ENCODE assay signal across 38 cellular contexts in genomic region chr11:14607713-14608112, GRCh38.
"Had no signal": no experiment of that assay in that cellular context is flagged by ENCODE, and none has a peak within 500 bp of the region (broad histone marks: within the 10 kb centered on the region; RNA-seq: fewer than 3 reads in every experiment).

No MANE protein-coding gene starts in this region.

- FAIRE-seq: bronchial epithelial cell had no signal

- H3K4me3 Mint-ChIP-seq: activated CD4-positive, alpha-beta memory T cell treated with anti-CD3 and anti-CD28 coated beads, Interleukin-2, amount 10 ng/mL, durations not matched to agents 7 days and 5 days; activated CD4-positive, alpha-beta T cell treated with anti-CD3 and anti-CD28 coated beads for 36 hours; activated CD4-positive, alpha-beta T cell treated with anti-CD3 and anti-CD28 coated beads, Interleukin-2, amount 10 ng/mL, durations not matched to agents 7 days and 5 days; activated CD8-positive, alpha-beta memory T cell treated with anti-CD3 and anti-CD28 coated beads, Interleukin-2, amount 10 ng/mL, durations not matched to agents 7 days and 5 days; activated naive CD4-positive, alpha-beta T cell treated with anti-CD3 and anti-CD28 coated beads, Interleukin-2, amount 10 ng/mL, durations not matched to agents 7 days and 5 days; activated naive CD4-positive, alpha-beta T cell treated with anti-CD3 and anti-CD28 coated beads, Interleukin-2, amount 50 U/mL, for 24 hours; activated naive CD8-positive, alpha-beta T cell; activated naive CD8-positive, alpha-beta T cell treated with anti-CD3 and anti-CD28 coated beads, Interleukin-2, amount 10 ng/mL, durations not matched to agents 7 days and 5 days; activated naive CD8-positive, alpha-beta T cell treated with anti-CD3 and anti-CD28 coated beads, Interleukin-2, amount 50 U/mL, for 24 hours; activated T-cell treated with anti-CD3 and anti-CD28 coated beads, Interleukin-2, amount 50 U/mL, for 24 hours; brain; central memory CD8-positive, alpha-beta T cell; T-helper 1 cell treated with Interleukin-12 subunit alpha and Interleukin-12 subunit beta and Interleukin-4 antibody, amounts not matched to agents 30 μg/mL and 1 μg/mL, for 36 hours; T-helper 2 cell treated with Interferon-gamma antibody and Interleukin-4, amounts not matched to agents 5 μg/mL and 100 μg/mL, for 36 hours; WTC11 had no signal

- H3K36me3 ChIP-seq: cardiac muscle cell, WERI-Rb-1 had no signal

- H3K9me3 Mint-ChIP-seq: activated naive CD4-positive, alpha-beta T cell treated with anti-CD3 and anti-CD28 coated beads, Interleukin-2, amount 50 U/mL, for 24 hours; central memory CD8-positive, alpha-beta T cell had no signal

- H3K9me3 ChIP-seq: ascending aorta had no signal

- DNase-seq: activated CD4-positive, alpha-beta memory T cell treated with anti-CD3 and anti-CD28 coated beads, Interleukin-2, amount 10 ng/mL, durations not matched to agents 7 days and 5 days; activated CD4-positive, alpha-beta T cell treated with anti-CD3 and anti-CD28 coated beads for 1 hour; activated CD4-positive, alpha-beta T cell treated with anti-CD3 and anti-CD28 coated beads for 36 hours; activated CD4-positive, alpha-beta T cell treated with anti-CD3 and anti-CD28 coated beads for 48 hours; activated CD4-positive, alpha-beta T cell treated with anti-CD3 and anti-CD28 coated beads, Interleukin-2, amount 10 ng/mL, durations not matched to agents 7 days and 5 days; activated CD4-positive, alpha-beta T cell treated with anti-CD3 and anti-CD28 coated beads, Interleukin-2, amount 50 U/mL, for 48 hours; activated CD4-positive, CD25-positive, alpha-beta regulatory T cell; activated CD8-positive, alpha-beta memory T cell treated with anti-CD3 and anti-CD28 coated beads for 24 hours; activated CD8-positive, alpha-beta memory T cell treated with anti-CD3 and anti-CD28 coated beads, Interleukin-2, amount 10 ng/mL, durations not matched to agents 7 days and 5 days; activated CD8-positive, alpha-beta memory T cell treated with anti-CD3 and anti-CD28 coated beads, Interleukin-2, amount 50 U/mL, for 48 hours; activated effector memory CD4-positive, alpha-beta T cell treated with Interleukin-2 at 50 U/mL for 16 hours; activated gamma-delta T cell; activated naive CD4-positive, alpha-beta T cell treated with anti-CD3 and anti-CD28 coated beads, Interleukin-2, amount 10 ng/mL, durations not matched to agents 7 days and 5 days; activated naive CD4-positive, alpha-beta T cell treated with Interleukin-2 at 50 U/mL for 16 hours; activated naive CD8-positive, alpha-beta T cell treated with anti-CD3 and anti-CD28 coated beads, Interleukin-2, amount 10 ng/mL, durations not matched to agents 7 days and 5 days; activated naive CD8-positive, alpha-beta T cell treated with anti-CD3 and anti-CD28 coated beads, Interleukin-2, amount 50 U/mL, for 24 hours; activated T-cell treated with anti-CD3 and anti-CD28 coated beads, Interleukin-2, amount 50 U/mL, for 24 hours; activated T-cell treated with anti-CD3 and anti-CD28 coated beads, Interleukin-2, amount 50 U/mL, for 48 hours; amygdala; anterior cingulate cortex; caudate nucleus; cerebellar nuclear complex; T-helper 1 cell; T-helper 2 cell; T-helper 9 cell; WERI-Rb-1 had no signal

- ATAC-seq: activated CD4-positive, alpha-beta T cell treated with anti-CD3 and anti-CD28 coated beads for 36 hours; activated CD4-positive, CD25-positive, alpha-beta regulatory T cell treated with anti-CD3 and anti-CD28 coated beads, Interleukin-2, amount 50 U/mL, for 24 hours; activated CD8-positive, alpha-beta memory T cell treated with anti-CD3 and anti-CD28 coated beads, Interleukin-2, amount 10 ng/mL, durations not matched to agents 7 days and 5 days; activated naive CD8-positive, alpha-beta T cell treated with anti-CD3 and anti-CD28 coated beads, Interleukin-2, amount 50 U/mL, for 24 hours; WTC11 had no signal

- H3K4me1 ChIP-seq: ascending aorta had no signal

- H3K27ac ChIP-seq: ascending aorta, cardiac muscle cell, WERI-Rb-1 had no signal

- H3K27me3 ChIP-seq: ascending aorta, cardiac muscle cell had no signal

- H3K27ac Mint-ChIP-seq: activated CD4-positive, alpha-beta memory T cell treated with anti-CD3 and anti-CD28 coated beads, Interleukin-2, amount 10 ng/mL, durations not matched to agents 7 days and 5 days; activated CD4-positive, alpha-beta T cell treated with anti-CD3 and anti-CD28 coated beads for 36 hours; activated CD4-positive, alpha-beta T cell treated with anti-CD3 and anti-CD28 coated beads, Interleukin-2, amount 10 ng/mL, durations not matched to agents 7 days and 5 days; activated CD8-positive, alpha-beta memory T cell treated with anti-CD3 and anti-CD28 coated beads, Interleukin-2, amount 10 ng/mL, durations not matched to agents 7 days and 5 days; activated naive CD4-positive, alpha-beta T cell treated with anti-CD3 and anti-CD28 coated beads, Interleukin-2, amount 10 ng/mL, durations not matched to agents 7 days and 5 days; activated naive CD4-positive, alpha-beta T cell treated with anti-CD3 and anti-CD28 coated beads, Interleukin-2, amount 50 U/mL, for 24 hours; activated naive CD8-positive, alpha-beta T cell; activated naive CD8-positive, alpha-beta T cell treated with anti-CD3 and anti-CD28 coated beads, Interleukin-2, amount 10 ng/mL, durations not matched to agents 7 days and 5 days; activated naive CD8-positive, alpha-beta T cell treated with anti-CD3 and anti-CD28 coated beads, Interleukin-2, amount 50 U/mL, for 24 hours; activated T-cell treated with anti-CD3 and anti-CD28 coated beads, Interleukin-2, amount 50 U/mL, for 24 hours; activated T-helper 2 cell treated with anti-CD3 and anti-CD28 coated beads, Interferon-gamma antibody, Interleukin-2, Interleukin-4, amounts not matched to agents 10 μg/mL and 5 μg/mL and 100 μg/mL, durations not matched to agents 14 hours and 24 hours and 36 hours; brain; T-helper 1 cell treated with Interleukin-12 subunit alpha and Interleukin-12 subunit beta and Interleukin-4 antibody, amounts not matched to agents 30 μg/mL and 1 μg/mL, for 36 hours; T-helper 2 cell treated with Interferon-gamma antibody and Interleukin-4, amounts not matched to agents 5 μg/mL and 100 μg/mL, for 36 hours; WTC11 had no signal

- H3K27me3 Mint-ChIP-seq: activated CD4-positive, alpha-beta memory T cell treated with anti-CD3 and anti-CD28 coated beads, Interleukin-2, amount 10 ng/mL, durations not matched to agents 7 days and 5 days; activated CD4-positive, alpha-beta T cell treated with anti-CD3 and anti-CD28 coated beads for 36 hours; activated CD4-positive, alpha-beta T cell treated with anti-CD3 and anti-CD28 coated beads, Interleukin-2, amount 10 ng/mL, durations not matched to agents 7 days and 5 days; activated CD8-positive, alpha-beta memory T cell treated with anti-CD3 and anti-CD28 coated beads, Interleukin-2, amount 10 ng/mL, durations not matched to agents 7 days and 5 days; activated naive CD4-positive, alpha-beta T cell treated with anti-CD3 and anti-CD28 coated beads, Interleukin-2, amount 10 ng/mL, durations not matched to agents 7 days and 5 days; activated naive CD4-positive, alpha-beta T cell treated with anti-CD3 and anti-CD28 coated beads, Interleukin-2, amount 50 U/mL, for 24 hours; activated naive CD8-positive, alpha-beta T cell; activated naive CD8-positive, alpha-beta T cell treated with anti-CD3 and anti-CD28 coated beads, Interleukin-2, amount 10 ng/mL, durations not matched to agents 7 days and 5 days; activated naive CD8-positive, alpha-beta T cell treated with anti-CD3 and anti-CD28 coated beads, Interleukin-2, amount 50 U/mL, for 24 hours; activated T-cell treated with anti-CD3 and anti-CD28 coated beads, Interleukin-2, amount 50 U/mL, for 24 hours; brain; central memory CD8-positive, alpha-beta T cell had no signal

- H3K4me1 Mint-ChIP-seq: brain, WTC11 had no signal

- H3K4me3 ChIP-seq: ascending aorta, cardiac muscle cell had no signal
